Comparison of ENCODE assay signal across 16 cellular contexts in genomic region chr3:114892117-114892870, GRCh38.
DNase-seq lines count a peak whose midpoint lies in the region; TF ChIP-seq lines count a peak whose summit lies in the region.
"Had no signal": no experiment of that assay in that cellular context is flagged by ENCODE, and none has a peak within 500 bp of the region (broad histone marks: within the 10 kb centered on the region; RNA-seq: fewer than 3 reads in every experiment).

No MANE protein-coding gene starts in this region.

- no peaks in the 10 kb centered on the region for H3K4me1 Mint-ChIP-seq in activated T-helper 1 cell treated with anti-CD3 and anti-CD28 coated beads, Interleukin-12 subunit alpha, Interleukin-12 subunit beta, Interleukin-2, Interleukin-4 antibody, amounts not matched to agents 30 ng/mL and 10 ng/mL and 1 ng/mL, durations not matched to agents 14 hours and 24 hours and 36 hours (ENCODE audit: low read depth)

- no peak overlapping the region for H3K27ac Mint-ChIP-seq in activated T-helper 1 cell treated with anti-CD3 and anti-CD28 coated beads, Interleukin-12 subunit alpha, Interleukin-12 subunit beta, Interleukin-2, Interleukin-4 antibody, amounts not matched to agents 30 ng/mL and 10 ng/mL and 1 ng/mL, durations not matched to agents 14 hours and 24 hours and 36 hours
- H3K27ac Mint-ChIP-seq: T-helper 2 cell treated with Interferon-gamma antibody and Interleukin-4, amounts not matched to agents 5 μg/mL and 100 μg/mL, for 36 hours had no signal

- CTCF ChIA-PET in RWPE1 (lab: Yijun Ruan, JAX) = interaction anchor here (0.6 kb wide), 1 partner anchor 488 kb away, joined by 3 read pairs; no protein-coding TSS in a partner anchor

- DNase-seq in DMS 273 (lab: John Stamatoyannopoulos, UW; ENCODE audit: unreplicated experiment) (peak; percentile 96), NCI-H146 (lab: John Stamatoyannopoulos, UW) (peak; percentile 88), NCI-H69 (lab: John Stamatoyannopoulos, UW) (peak; percentile 53), kidney tubule cell (ENCODE audit: low spot score) (peak; percentile 41), NCI-H526 treated with DMSO at 0.1 percent for 48 hours (lab: John Stamatoyannopoulos, UW) (no peak), MV-4-11 (lab: John Stamatoyannopoulos, UW) (no peak), RWPE1 (ENCODE audit: low spot score) (no peak)
- DNase-seq in activated T-helper 1 cell treated with anti-CD3 and anti-CD28 coated beads, Interleukin-12 subunit alpha, Interleukin-12 subunit beta, Interleukin-2, Interleukin-4 antibody, amounts not matched to agents 30 ng/mL and 10 ng/mL and 1 ng/mL, durations not matched to agents 14 hours and 24 hours and 36 hours (ENCODE audit: low spot score) = no peak
- DNase-seq: activated CD4-positive, alpha-beta T cell treated with anti-CD3 and anti-CD28 coated beads, Interleukin-2, amount 50 U/mL, for 1 hour; activated T-cell treated with anti-CD3 and anti-CD28 coated beads, Interleukin-2, amount 50 U/mL, for 4 hours; adrenal gland; Karpas-422; NCI-H526; stimulated activated naive CD8-positive, alpha-beta T cell treated with anti-CD3 and anti-CD28 coated beads, Interleukin-15, Interleukin-2, amounts not matched to agents 100 U/mL and 50 U/mL, for 24 hours had no signal

- POLR2A ChIA-PET in RWPE1 (lab: Yijun Ruan, JAX; ENCODE audit: low non-redundant PET) = no interaction called here

- no peaks in the 10 kb centered on the region for H3K9me3 Mint-ChIP-seq in activated T-helper 1 cell treated with anti-CD3 and anti-CD28 coated beads, Interleukin-12 subunit alpha, Interleukin-12 subunit beta, Interleukin-2, Interleukin-4 antibody, amounts not matched to agents 30 ng/mL and 10 ng/mL and 1 ng/mL, durations not matched to agents 14 hours and 24 hours and 36 hours
- H3K9me3 Mint-ChIP-seq: activated T-cell treated with anti-CD3 and anti-CD28 coated beads, Interleukin-2, amount 50 U/mL, for 4 hours; T-helper 2 cell treated with Interferon-gamma antibody and Interleukin-4, amounts not matched to agents 5 μg/mL and 100 μg/mL, for 36 hours had no signal

- no peak overlapping the region for H3K4me3 Mint-ChIP-seq in activated T-helper 1 cell treated with anti-CD3 and anti-CD28 coated beads, Interleukin-12 subunit alpha, Interleukin-12 subunit beta, Interleukin-2, Interleukin-4 antibody, amounts not matched to agents 30 ng/mL and 10 ng/mL and 1 ng/mL, durations not matched to agents 14 hours and 24 hours and 36 hours
- H3K4me3 Mint-ChIP-seq: activated T-cell treated with anti-CD3 and anti-CD28 coated beads, Interleukin-2, amount 50 U/mL, for 4 hours; T-helper 2 cell treated with Interferon-gamma antibody and Interleukin-4, amounts not matched to agents 5 μg/mL and 100 μg/mL, for 36 hours had no signal

- no peaks in the 10 kb centered on the region for H3K27me3 Mint-ChIP-seq in activated T-helper 1 cell treated with anti-CD3 and anti-CD28 coated beads, Interleukin-12 subunit alpha, Interleukin-12 subunit beta, Interleukin-2, Interleukin-4 antibody, amounts not matched to agents 30 ng/mL and 10 ng/mL and 1 ng/mL, durations not matched to agents 14 hours and 24 hours and 36 hours (ENCODE audit: insufficient read depth)

- no peak overlapping the region for H3K27ac ChIP-seq in RWPE1
- H3K27ac ChIP-seq: adrenal gland, skin epidermis had no signal

- intact Hi-C loops in activated T-helper 1 cell treated with anti-CD3 and anti-CD28 coated beads, Interleukin-12 subunit alpha, Interleukin-12 subunit beta, Interleukin-2, Interleukin-4 antibody, amounts not matched to agents 30 ng/mL and 10 ng/mL and 1 ng/mL, durations not matched to agents 14 hours and 24 hours and 36 hours (cut with micrococcal nuclease) = no loop called here

- TF ChIP-seq CTCF in RWPE1 (conservative IDR thresholded peaks at IDR 0.05; ENCODE audit: low read depth) = no peak

- H3K36me3 Mint-ChIP-seq in activated T-helper 1 cell treated with anti-CD3 and anti-CD28 coated beads, Interleukin-12 subunit alpha, Interleukin-12 subunit beta, Interleukin-2, Interleukin-4 antibody, amounts not matched to agents 30 ng/mL and 10 ng/mL and 1 ng/mL, durations not matched to agents 14 hours and 24 hours and 36 hours (ENCODE audit: low read depth) = no peaks in the 10 kb centered on the region

Comparison
In these comparisons a context has a peak if more than half of its experiments do, and no peak if none do; other contexts are left out.
1. DNase-seq: peak in DMS 273 (single experiment), NCI-H146 (single experiment), NCI-H69 (single experiment) and kidney tubule cell (single experiment); none in NCI-H526 treated with DMSO at 0.1 percent for 48 hours (single experiment), MV-4-11 (single experiment), RWPE1 (single experiment) and activated T-helper 1 cell treated with anti-CD3 and anti-CD28 coated beads, Interleukin-12 subunit alpha, Interleukin-12 subunit beta, Interleukin-2, Interleukin-4 antibody, amounts not matched to agents 30 ng/mL and 10 ng/mL and 1 ng/mL, durations not matched to agents 14 hours and 24 hours and 36 hours (single experiment).